Comparison of ENCODE assay signal across 7 cellular contexts in genomic region chr14:76760331-76761197, GRCh38. TPM values are rescaled to one million over a fixed set of nuclear protein-coding genes. Genes with fewer than 3 reads are reported as not detected.
DNase-seq lines count a peak whose midpoint lies in the region; ATAC-seq, FAIRE-seq and TF ChIP-seq lines count a peak whose summit lies in the region.

No MANE protein-coding gene starts in this region.

- H3K9me3 ChIP-seq in HUES6 (ENCODE audit: control insufficient read depth, insufficient read depth, low read depth, low read length) (no peaks in the 10 kb centered on the region), HepG2 (ENCODE audit: low read length) (no peaks in the 10 kb centered on the region), suprapubic skin (no peaks in the 10 kb centered on the region)

- H3K27ac ChIP-seq in HUES6 (ENCODE audit: low read depth, low read length), result no peak overlapping the region
- H3K27ac ChIP-seq in brain microvascular endothelial cell, result no peak overlapping the region
- no peak overlapping the region for H3K27ac ChIP-seq in HepG2 (ENCODE audit: extremely low read length, insufficient read depth, low read length)
- no peak overlapping the region for H3K27ac ChIP-seq in suprapubic skin

- BruUV-seq in HepG2 (replicated peaks; lab: Mats Ljungman, UMichigan), result no TSS peak

- CTCF ChIA-PET in HepG2 (lab: Yijun Ruan, JAX; ENCODE audit: low intra/inter-chr PET ratio, low total read pairs), result no interaction called here

- H3K4me3 ChIP-seq in HUES6 (ENCODE audit: low read depth, low read length) (peak overlapping the region; percentile 69), brain microvascular endothelial cell (ENCODE audit: low read depth, low read length) (peak overlapping the region; percentile 69), HepG2 (replicated peaks in 1 of 3; ENCODE audit: insufficient read depth in 1 of 3, low read depth in 2 of 3, low read length in 3 of 3) (peak overlapping the region in 2 of 3 experiments; percentile 59 to 77; a peak in 3 of 6 replicates), suprapubic skin (peak overlapping the region; percentile 87)

- no peak for ATAC-seq in HepG2

- TF ChIP-seq EP300 in HepG2 (IDR thresholded peaks at IDR 0.05; ENCODE audit: low read depth in 2 of 2, low read length in 2 of 2), result no peak
- no peak for TF ChIP-seq EP300 in HepG2 (CRISPR knock-in tag; IDR thresholded peaks at IDR 0.05; ENCODE audit: borderline replicate concordance)
- TF ChIP-seq EP300 in suprapubic skin (IDR thresholded peaks at IDR 0.05), result no peak

- no peaks in the 10 kb centered on the region for H4K20me1 ChIP-seq in HepG2 (ENCODE audit: insufficient read depth, low read length)

- TF ChIP-seq POLR2A in HepG2 (IDR thresholded peaks at IDR 0.05; ENCODE audit: insufficient read depth in 1 of 2, low read depth in 2 of 2, low read length in 2 of 2) (no peak), suprapubic skin (IDR thresholded peaks at IDR 0.05) (no peak)

- TF ChIP-seq CTCF in brain microvascular endothelial cell (IDR thresholded peaks at IDR 0.05; ENCODE audit: low read depth, low read length, missing control alignments) (no peak), HepG2 (CRISPR knock-in tag; IDR thresholded peaks at IDR 0.05) (no peak), suprapubic skin (IDR thresholded peaks at IDR 0.05) (no peak)

- FAIRE-seq in HepG2 (lab: Jason Lieb, UNC), result no peak

- no peaks in the 10 kb centered on the region for H3K79me2 ChIP-seq in HepG2 (ENCODE audit: insufficient read depth, low read length)

- POLR2A ChIA-PET in HepG2 (lab: Yijun Ruan, JAX), result interaction anchor here (1.0 kb wide), 1 partner anchor 12 kb away, joined by 4 read pairs; no protein-coding TSS in a partner anchor

- H3K9ac ChIP-seq in HUES6 (ENCODE audit: low read length) (peak overlapping the region; percentile 75), HepG2 (ENCODE audit: insufficient read depth, low read depth, low read length) (no peak overlapping the region)

- H3K36me3 ChIP-seq in HUES6 (ENCODE audit: control insufficient read depth, insufficient read depth, low read length), result no peaks in the 10 kb centered on the region
- no peaks in the 10 kb centered on the region for H3K36me3 ChIP-seq in brain microvascular endothelial cell (replicated peaks)
- no peaks in the 10 kb centered on the region for H3K36me3 ChIP-seq in HepG2 (replicated peaks in 1 of 2; ENCODE audit: control insufficient read depth in 1 of 2, insufficient read depth in 2 of 2, low read length in 2 of 2)
- no peaks in the 10 kb centered on the region for H3K36me3 ChIP-seq in suprapubic skin

- no peak for TF ChIP-seq RAD21 in HepG2 (CRISPR knock-in tag; IDR thresholded peaks at IDR 0.05)

- in situ Hi-C loops in brain microvascular endothelial cell (cut with HindIII; ENCODE audit: low pct_ligation_motif_present, low sequenced_read_pairs), result no loop called here
- in situ Hi-C loops in HepG2 (cut with HindIII; ENCODE audit: extremely low pct_ligation_motif_present, low pct_unique_long_range_greater_than_20kb), result no loop called here

- H3K4me2 ChIP-seq in HepG2 (ENCODE audit: low read depth, low read length), result peak overlapping the region; percentile 86

- 75% methylated on average over 27 of the region's 29 CpGs for WGBS in HepG2 (ENCODE audit: low lambda C conversion rate)
- WGBS in suprapubic skin, result 45% methylated on average over 27 of the region's 29 CpGs

- DNase-seq in brain microvascular endothelial cell (no peak), HepG2 (ENCODE audit: low spot score) (no peak), suprapubic skin (ENCODE audit: low spot score in 2 of 2) (peak in 1 of 2 donors; percentile 70), NCI-H345 (lab: John Stamatoyannopoulos, UW) (no peak), SKM-1 treated with dmso at 0.1 percent for 144 hours (lab: John Stamatoyannopoulos, UW; ENCODE audit: unreplicated experiment) (no peak)
- DNase-seq in activated CD4-positive, alpha-beta T cell treated with anti-CD3 and anti-CD28 coated beads, Interleukin-2, amount 50 U/mL, for 1 hour, result no peak

- H3K4me1 ChIP-seq in HUES6 (ENCODE audit: control insufficient read depth, insufficient read depth, low read length) (peaks cover 6% of the 10 kb centered on the region; the same call in 1 of the 2 replicates), HepG2 (ENCODE audit: insufficient read depth, low read length) (0 out of 2 replicates have a peak, but pooled peaks cover 7% of the 10 kb centered on the region), suprapubic skin (peaks cover 31% of the 10 kb centered on the region)

- intact Hi-C loops in HepG2 (cut with micrococcal nuclease; ENCODE audit: unreplicated experiment), result no loop called here

- H3K27me3 ChIP-seq in HUES6 (ENCODE audit: control insufficient read depth, insufficient read depth, low read length) (peaks cover 67% of the 10 kb centered on the region), brain microvascular endothelial cell (replicated peaks) (no peaks in the 10 kb centered on the region), HepG2 (ENCODE audit: control insufficient read depth in 1 of 2, insufficient read depth in 2 of 2, low read length in 2 of 2) (peaks cover 2 to 40% of the 10 kb centered on the region in 2 experiments; a peak in 4 of 5 replicates), suprapubic skin (peaks cover 27% of the 10 kb centered on the region)

- no peak overlapping the region for H2AFZ ChIP-seq in HepG2 (ENCODE audit: low read length)

TF ChIP-seq in HepG2, 621 proteins besides CTCF, POLR2A, EP300 and RAD21 (continues in another document):
- TF ChIP-seq ZNF180 (CRISPR knock-in tag; IDR thresholded peaks at IDR 0.05; ENCODE audit: borderline replicate concordance, low read depth) (no peak), PHB2 (IDR thresholded peaks at IDR 0.05; ENCODE audit: partially characterized antibody) (no peak), KAT2B (IDR thresholded peaks at IDR 0.05; ENCODE audit: borderline replicate concordance, low read depth, low read length) (no peak), SOX6 (IDR thresholded peaks at IDR 0.05) (no peak), SOX6 (CRISPR knock-in tag; IDR thresholded peaks at IDR 0.05) (no peak), ZNF766 (CRISPR knock-in tag; IDR thresholded peaks at IDR 0.05; ENCODE audit: borderline replicate concordance) (no peak), SAP130 (CRISPR knock-in tag; IDR thresholded peaks at IDR 0.05; ENCODE audit: low read depth) (no peak)

RNA-seq across cellular contexts. Expression of gene VASH1, which starts 0.7 kb away (rescaled TPM):
- 0.18 and 0.24 TPM in 2 replicates for total RNA-seq in HepG2 (2016; rRNA removed; fragmentation: Illumina TruSeq; extraction: Trizol)
- not detected in 2 replicates for total RNA-seq in HepG2 (2016; cell fraction: cytosol; rRNA removed; fragmentation: Illumina TruSeq; extraction: Trizol; ENCODE audit: low read depth)
- 0.12 and 0.17 TPM in 2 replicates for total RNA-seq in HepG2 (2016; cell fraction: insoluble cytoplasmic fraction; rRNA removed; fragmentation: Illumina TruSeq; extraction: Trizol)
- total RNA-seq in HepG2 (2016; cell fraction: membrane; rRNA removed; fragmentation: Illumina TruSeq; extraction: Trizol), result 0.10 and 0.15 TPM in 2 replicates
- total RNA-seq in HepG2 (2016; cell fraction: nucleus; rRNA removed; fragmentation: Illumina TruSeq; extraction: Trizol), result 0.34 and 0.43 TPM in 2 replicates
- polyA plus RNA-seq in HepG2 (2011; rRNA removed), result 0.11 and 0.42 TPM in 2 replicates
- polyA plus RNA-seq in HepG2 (2011; cell fraction: cytosol; rRNA removed), result 0.15 and 0.32 TPM in 2 replicates
- polyA plus RNA-seq in HepG2 (2011; cell fraction: nucleus; rRNA removed), result 0.71 and 0.77 TPM in 2 replicates
- polyA plus RNA-seq in HepG2 (2012), result 0.28 and 0.65 TPM in 2 replicates
- polyA plus RNA-seq in HepG2 (2016; cell fraction: cytosol; fragmentation: Illumina TruSeq; extraction: Trizol; ENCODE audit: low read depth), result 0.10 TPM in 1 of 2 replicates, not detected in the other
- polyA plus RNA-seq in HepG2 (2016; cell fraction: insoluble cytoplasmic fraction; fragmentation: Illumina TruSeq; extraction: Trizol; ENCODE audit: low read depth), result 0.24 and 0.26 TPM in 2 replicates
- polyA plus RNA-seq in HepG2 (2016; cell fraction: membrane; fragmentation: Illumina TruSeq; extraction: Trizol; ENCODE audit: low read depth), result 0.21 TPM in 1 of 2 replicates, not detected in the other
- polyA plus RNA-seq in HepG2 (2016; cell fraction: nucleus; fragmentation: Illumina TruSeq; extraction: Trizol; ENCODE audit: insufficient read depth, low read depth), result 0.43 and 0.83 TPM in 2 replicates
- polyA minus RNA-seq in HepG2 (2011; rRNA and poly(A)+ RNA removed; ENCODE audit: low replicate concordance), result 0.28 TPM in 1 of 2 replicates, not detected in the other
- 0.18 and 0.69 TPM in 2 replicates for polyA minus RNA-seq in HepG2 (2011; cell fraction: cytosol; rRNA and poly(A)+ RNA removed)
- polyA minus RNA-seq in HepG2 (2011; cell fraction: nucleus; rRNA and poly(A)+ RNA removed), result 0.50 and 0.64 TPM in 2 replicates
- total RNA-seq in suprapubic skin, result 1 to 10 TPM in 3 of 4 donors, under 1 TPM in 1; 0.68 to 5.8 (median 4.1) TPM

RNA-seq across cellular contexts. Expression of gene ANGEL1, which starts 52.1 kb away (rescaled TPM):
- 9.0 and 14.3 TPM in 2 replicates for total RNA-seq in HepG2 (2016; rRNA removed; fragmentation: Illumina TruSeq; extraction: Trizol)
- 2.0 and 2.3 TPM in 2 replicates for total RNA-seq in HepG2 (2016; cell fraction: cytosol; rRNA removed; fragmentation: Illumina TruSeq; extraction: Trizol; ENCODE audit: low read depth)
- 7.0 and 14.3 TPM in 2 replicates for total RNA-seq in HepG2 (2016; cell fraction: insoluble cytoplasmic fraction; rRNA removed; fragmentation: Illumina TruSeq; extraction: Trizol)
- 4.2 and 4.3 TPM in 2 replicates for total RNA-seq in HepG2 (2016; cell fraction: membrane; rRNA removed; fragmentation: Illumina TruSeq; extraction: Trizol)
- total RNA-seq in HepG2 (2016; cell fraction: nucleus; rRNA removed; fragmentation: Illumina TruSeq; extraction: Trizol), result 17.7 and 19.8 TPM in 2 replicates
- 20.1 and 22.0 TPM in 2 replicates for polyA plus RNA-seq in HepG2 (2011; rRNA removed)
- polyA plus RNA-seq in HepG2 (2011; cell fraction: cytosol; rRNA removed), result 14.1 and 15.1 TPM in 2 replicates
- polyA plus RNA-seq in HepG2 (2011; cell fraction: nucleus; rRNA removed), result 24.3 and 28.3 TPM in 2 replicates
- 9.5 and 10.1 TPM in 2 replicates for polyA plus RNA-seq in HepG2 (2012)
- 1.2 and 1.4 TPM in 2 replicates for polyA plus RNA-seq in HepG2 (2016; cell fraction: cytosol; fragmentation: Illumina TruSeq; extraction: Trizol; ENCODE audit: low read depth)
- 5.4 and 6.6 TPM in 2 replicates for polyA plus RNA-seq in HepG2 (2016; cell fraction: insoluble cytoplasmic fraction; fragmentation: Illumina TruSeq; extraction: Trizol; ENCODE audit: low read depth)
- polyA plus RNA-seq in HepG2 (2016; cell fraction: membrane; fragmentation: Illumina TruSeq; extraction: Trizol; ENCODE audit: low read depth), result 1.6 and 1.7 TPM in 2 replicates
- 20.3 and 21.5 TPM in 2 replicates for polyA plus RNA-seq in HepG2 (2016; cell fraction: nucleus; fragmentation: Illumina TruSeq; extraction: Trizol; ENCODE audit: insufficient read depth, low read depth)
- polyA minus RNA-seq in HepG2 (2011; rRNA and poly(A)+ RNA removed; ENCODE audit: low replicate concordance), result 49.6 and 66.8 TPM in 2 replicates
- polyA minus RNA-seq in HepG2 (2011; cell fraction: cytosol; rRNA and poly(A)+ RNA removed), result 12.2 and 12.8 TPM in 2 replicates
- 26.4 and 31.6 TPM in 2 replicates for polyA minus RNA-seq in HepG2 (2011; cell fraction: nucleus; rRNA and poly(A)+ RNA removed)
- total RNA-seq in suprapubic skin, result 10 to 100 TPM; 17.1 to 25.8 (median 21.9) TPM
